Comparison of ENCODE assay signal across 25 cellular contexts in genomic region chr3:28933337-28933736, GRCh38.
DNase-seq lines count a peak whose midpoint lies in the region; ATAC-seq lines count a peak whose summit lies in the region.
"Had no signal": no experiment of that assay in that cellular context is flagged by ENCODE, and none has a peak within 500 bp of the region (broad histone marks: within the 10 kb centered on the region; RNA-seq: fewer than 3 reads in every experiment).

No MANE protein-coding gene starts in this region.

- DNase-seq in left ventricle myocardium superior (no peak), cardiac septum (ENCODE audit: low spot score) (no peak), myocyte (ENCODE audit: low read depth) (peak; percentile 35)
- DNase-seq: 8988T; ACHN; AML-193; BE2C; C1 segment of cervical spinal cord; Caco-2; Calu3; CD4-positive, alpha-beta memory T cell; CD4-positive, alpha-beta T cell; CD4-positive, CD25-positive, alpha-beta regulatory T cell; CD8-positive, alpha-beta memory T cell; CD8-positive, alpha-beta T cell; COR-L47; DMS 273 treated with DMSO at 0.1 percent for 48 hours; DMS153; DMS53; DMS79; DMS79 treated with DMSO at 0.1 percent for 48 hours; DND-41; EL had no signal

- intact Hi-C loops in left ventricle myocardium superior (cut with micrococcal nuclease) = no loop called here
- intact Hi-C loops in cardiac septum (cut with DNase I) = no loop called here

- ATAC-seq in left ventricle myocardium superior (peak; percentile 52), HG02678 (IDR thresholded peaks at IDR 0.05; ENCODE audit: unreplicated experiment) (no peak)
- ATAC-seq: A549; CD8-positive, alpha-beta T cell had no signal
